16 cellular contexts compared by ENCODE assay signal in the genomic region with DNA sequence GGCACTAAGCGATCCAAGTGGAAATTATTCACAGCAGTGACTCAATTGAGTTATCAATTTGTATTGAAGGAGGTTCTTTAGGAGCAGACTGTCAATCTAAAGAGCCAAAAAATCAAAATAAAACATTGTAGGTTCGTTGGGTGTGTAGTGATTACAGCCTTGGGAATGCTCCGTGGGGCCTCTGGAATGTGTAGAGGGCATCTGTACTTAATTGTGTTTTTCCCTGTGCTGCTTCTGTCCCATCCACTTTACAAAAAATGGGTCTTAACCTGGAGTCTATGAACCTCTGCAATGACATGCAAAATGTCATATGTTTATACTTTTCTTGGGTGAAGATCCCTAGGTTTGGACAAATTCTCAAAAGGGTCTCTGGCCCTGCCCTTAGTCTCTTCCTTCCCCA.
A peak's percentile ranks its signal among the peaks of the same experiment; 100 is the strongest.
DNase-seq lines count a peak whose midpoint lies in the region; ATAC-seq and TF ChIP-seq lines count a peak whose summit lies in the region.
"Had no signal": no experiment of that assay in that cellular context is flagged by ENCODE, and none has a peak within 500 bp of the region (broad histone marks: within the 10 kb centered on the region; RNA-seq: fewer than 3 reads in every experiment).

No MANE protein-coding gene starts in this region.

- H3K4me1 ChIP-seq in SK-N-SH (ENCODE audit: control insufficient read depth in 1 of 2, insufficient read depth in 2 of 2, low read depth in 1 of 2, low read length in 1 of 2) (peaks cover 23 to 74% of the 10 kb centered on the region in 2 experiments), smooth muscle cell (ENCODE audit: low read depth) (peaks cover 45% of the 10 kb centered on the region), MM.1S (ENCODE audit: low read length) (no peaks in the 10 kb centered on the region)

- TF ChIP-seq CTCF in activated CD8-positive, alpha-beta T cell treated with anti-CD3 and anti-CD28 coated beads for 36 hours (IDR thresholded peaks at IDR 0.05), result no peak
- TF ChIP-seq CTCF in SK-N-SH (IDR thresholded peaks at IDR 0.05), result no peak
- no peak for TF ChIP-seq CTCF in smooth muscle cell (IDR thresholded peaks at IDR 0.05; ENCODE audit: borderline replicate concordance, insufficient read depth, poor library complexity, severe bottlenecking)
- TF ChIP-seq CTCF in MM.1S (IDR thresholded peaks at IDR 0.05; ENCODE audit: low read length), result no peak
- no peak for TF ChIP-seq CTCF in GM13976 (IDR thresholded peaks at IDR 0.05; ENCODE audit: borderline replicate concordance, control extremely low read depth, extremely low read depth, insufficient read depth, missing control alignments)

- H3K4me1 Mint-ChIP-seq in activated CD8-positive, alpha-beta T cell treated with anti-CD3 and anti-CD28 coated beads, Interleukin-2, amount 10 ng/mL, durations not matched to agents 7 days and 5 days (ENCODE audit: low read depth), result peaks cover 34% of the 10 kb centered on the region
- peaks cover 37% of the 10 kb centered on the region for H3K4me1 Mint-ChIP-seq in activated CD8-positive, alpha-beta T cell treated with anti-CD3 and anti-CD28 coated beads for 36 hours (ENCODE audit: low read depth)

- H3K4me2 ChIP-seq in SK-N-SH, result peak overlapping the region; percentile 52
- H3K4me2 ChIP-seq in smooth muscle cell, result no peak overlapping the region
- no peak overlapping the region for H3K4me2 ChIP-seq in MM.1S (ENCODE audit: low read depth, low read length)

- H3K4me3 ChIP-seq in SK-N-SH (ENCODE audit: low read depth in 2 of 2, low read length in 1 of 2) (no peak overlapping the region), smooth muscle cell (no peak overlapping the region), MM.1S (ENCODE audit: low read length) (no peak overlapping the region)
- H3K4me3 ChIP-seq: body of pancreas had no signal

- intact Hi-C loops in activated CD8-positive, alpha-beta T cell treated with anti-CD3 and anti-CD28 coated beads for 36 hours (cut with micrococcal nuclease), result no loop called here

- no peaks in the 10 kb centered on the region for H3F3A ChIP-seq in SK-N-SH (replicated peaks; ENCODE audit: insufficient read depth)
- peaks cover 2% of the 10 kb centered on the region for H3F3A ChIP-seq in smooth muscle cell (ENCODE audit: low read depth)
- H3F3A ChIP-seq in MM.1S (ENCODE audit: insufficient read depth, low read length), result no peaks in the 10 kb centered on the region

- DNase-seq in activated CD8-positive, alpha-beta T cell treated with anti-CD3 and anti-CD28 coated beads, Interleukin-2, amount 10 ng/mL, durations not matched to agents 7 days and 5 days, result no peak
- DNase-seq in activated CD8-positive, alpha-beta T cell treated with anti-CD3 and anti-CD28 coated beads for 36 hours, result no peak
- DNase-seq in SK-N-SH (no peak), glomerular visceral epithelial cell (ENCODE audit: extremely low spot score) (peak; percentile 18), smooth muscle cell (lab: John Stamatoyannopoulos, UW; ENCODE audit: unreplicated experiment) (no peak), MM.1S (no peak), GM13976 (ENCODE audit: low spot score) (no peak)
- DNase-seq: activated gamma-delta T cell; body of pancreas; effector memory CD4-positive, alpha-beta T cell; GF-D8; NCI-H1930; NCI-H524 treated with DMSO at 0.1 percent for 48 hours; posterior cingulate gyrus had no signal

- H4K20me1 ChIP-seq in SK-N-SH (ENCODE audit: insufficient read depth) (no peaks in the 10 kb centered on the region), smooth muscle cell (ENCODE audit: low read depth) (no peaks in the 10 kb centered on the region), MM.1S (ENCODE audit: insufficient read depth, low read length) (no peaks in the 10 kb centered on the region)

- H3K9me2 ChIP-seq in SK-N-SH (no peaks in the 10 kb centered on the region), MM.1S (replicated peaks; ENCODE audit: insufficient read depth, low read length) (no peaks in the 10 kb centered on the region)

- TF ChIP-seq EP300 in SK-N-SH (IDR thresholded peaks at IDR 0.05; ENCODE audit: borderline replicate concordance in 1 of 2, low read depth in 1 of 2, low read length in 1 of 2), result no peak; a peak in 1 of 4 replicates

- no peaks in the 10 kb centered on the region for H3K9me3 Mint-ChIP-seq in activated CD8-positive, alpha-beta T cell treated with anti-CD3 and anti-CD28 coated beads, Interleukin-2, amount 10 ng/mL, durations not matched to agents 7 days and 5 days (ENCODE audit: insufficient read depth)
- H3K9me3 Mint-ChIP-seq in activated CD8-positive, alpha-beta T cell treated with anti-CD3 and anti-CD28 coated beads for 36 hours, result no peaks in the 10 kb centered on the region

- no peaks in the 10 kb centered on the region for H3K27me3 Mint-ChIP-seq in activated CD8-positive, alpha-beta T cell treated with anti-CD3 and anti-CD28 coated beads, Interleukin-2, amount 10 ng/mL, durations not matched to agents 7 days and 5 days (ENCODE audit: low read depth)
- H3K27me3 Mint-ChIP-seq in activated CD8-positive, alpha-beta T cell treated with anti-CD3 and anti-CD28 coated beads for 36 hours, result no peaks in the 10 kb centered on the region

- no peak overlapping the region for H3K4me3 Mint-ChIP-seq in activated CD8-positive, alpha-beta T cell treated with anti-CD3 and anti-CD28 coated beads, Interleukin-2, amount 10 ng/mL, durations not matched to agents 7 days and 5 days
- no peak overlapping the region for H3K4me3 Mint-ChIP-seq in activated CD8-positive, alpha-beta T cell treated with anti-CD3 and anti-CD28 coated beads for 36 hours

- WGBS in SK-N-SH (ENCODE audit: low lambda C conversion rate), result 22% methylated on average over 3 of the region's 3 CpGs
- 37% methylated on average over 3 of the region's 3 CpGs for WGBS in smooth muscle cell (ENCODE audit: low lambda C conversion rate)

- H3K79me2 ChIP-seq in SK-N-SH (ENCODE audit: insufficient read depth) (no peaks in the 10 kb centered on the region), smooth muscle cell (ENCODE audit: low read depth) (no peaks in the 10 kb centered on the region), MM.1S (ENCODE audit: low read length) (0 out of 2 replicates have a peak, but pooled peaks cover 5% of the 10 kb centered on the region)

- H3K27ac ChIP-seq in SK-N-SH (ENCODE audit: low read depth in 2 of 2, low read length in 1 of 2) (peak overlapping the region; percentile 55 to 96), smooth muscle cell (ENCODE audit: low read depth) (peak overlapping the region; percentile 63), MM.1S (ENCODE audit: low read length) (no peak overlapping the region)
- H3K27ac ChIP-seq: 22Rv1, body of pancreas had no signal

- H3K27ac Mint-ChIP-seq in activated CD8-positive, alpha-beta T cell treated with anti-CD3 and anti-CD28 coated beads, Interleukin-2, amount 10 ng/mL, durations not matched to agents 7 days and 5 days, result peak overlapping the region; percentile 8
- H3K27ac Mint-ChIP-seq in activated CD8-positive, alpha-beta T cell treated with anti-CD3 and anti-CD28 coated beads for 36 hours, result no peak overlapping the region

- in situ Hi-C loops in GM13976 (cut with MboI; ENCODE audit: low sequenced_read_pairs, unreplicated experiment), result no loop called here

- H3K27me3 ChIP-seq in SK-N-SH (ENCODE audit: insufficient read depth) (no peaks in the 10 kb centered on the region), smooth muscle cell (ENCODE audit: low read depth) (no peaks in the 10 kb centered on the region), MM.1S (replicated peaks; ENCODE audit: insufficient read depth, low read length) (no peaks in the 10 kb centered on the region)
- H3K27me3 ChIP-seq: body of pancreas had no signal

- no peaks in the 10 kb centered on the region for H3K36me3 ChIP-seq in SK-N-SH (replicated peaks in 1 of 2; ENCODE audit: control insufficient read depth in 1 of 2, insufficient read depth in 2 of 2, low read length in 1 of 2)
- H3K36me3 ChIP-seq in smooth muscle cell (ENCODE audit: low read depth), result no peaks in the 10 kb centered on the region
- H3K36me3 ChIP-seq in MM.1S (replicated peaks; ENCODE audit: insufficient read depth, low read length), result no peaks in the 10 kb centered on the region

- POLR2A ChIA-PET in activated CD8-positive, alpha-beta T cell treated with anti-CD3 and anti-CD28 coated beads, Interleukin-2, amount 10 ng/mL, durations not matched to agents 7 days and 5 days (lab: Charles Lee), result no interaction called here
- POLR2A ChIA-PET in activated CD8-positive, alpha-beta T cell treated with anti-CD3 and anti-CD28 coated beads for 36 hours (lab: Charles Lee), result no interaction called here
- POLR2A ChIA-PET in SK-N-SH (lab: Yijun Ruan, JAX), result no interaction called here

- no peak for ATAC-seq in activated CD8-positive, alpha-beta T cell treated with anti-CD3 and anti-CD28 coated beads, Interleukin-2, amount 10 ng/mL, durations not matched to agents 7 days and 5 days
- no peak for ATAC-seq in activated CD8-positive, alpha-beta T cell treated with anti-CD3 and anti-CD28 coated beads for 36 hours
- ATAC-seq in GM19328 (IDR thresholded peaks at IDR 0.05; ENCODE audit: unreplicated experiment), result no peak
- ATAC-seq: body of pancreas had no signal

- CTCF ChIA-PET in activated CD8-positive, alpha-beta T cell treated with anti-CD3 and anti-CD28 coated beads, Interleukin-2, amount 10 ng/mL, durations not matched to agents 7 days and 5 days (lab: Charles Lee), result interaction anchor here (1.4 kb wide), 1 partner anchor 142 kb away, joined by 3 read pairs; no protein-coding TSS in a partner anchor
- CTCF ChIA-PET in activated CD8-positive, alpha-beta T cell treated with anti-CD3 and anti-CD28 coated beads for 36 hours (lab: Charles Lee), result interaction anchor here (2.0 kb wide), 1 partner anchor 142 kb away, joined by 6 read pairs; no protein-coding TSS in a partner anchor
- CTCF ChIA-PET in SK-N-SH (lab: Yijun Ruan, JAX), result no interaction called here

- H3K9me3 ChIP-seq in SK-N-SH, result no peaks in the 10 kb centered on the region
- H3K9me3 ChIP-seq in smooth muscle cell (replicated peaks; ENCODE audit: low read depth), result no peaks in the 10 kb centered on the region
- no peaks in the 10 kb centered on the region for H3K9me3 ChIP-seq in MM.1S (replicated peaks; ENCODE audit: insufficient read depth, low read length)
- H3K9me3 ChIP-seq: body of pancreas had no signal

- peaks cover 23% of the 10 kb centered on the region for H3K36me3 Mint-ChIP-seq in activated CD8-positive, alpha-beta T cell treated with anti-CD3 and anti-CD28 coated beads, Interleukin-2, amount 10 ng/mL, durations not matched to agents 7 days and 5 days (ENCODE audit: low read depth)
- peaks cover 3% of the 10 kb centered on the region for H3K36me3 Mint-ChIP-seq in activated CD8-positive, alpha-beta T cell treated with anti-CD3 and anti-CD28 coated beads for 36 hours (ENCODE audit: low read depth)

- H2AFZ ChIP-seq in SK-N-SH (ENCODE audit: low read depth) (no peak overlapping the region; the same call in 1 of the 2 replicates), smooth muscle cell (ENCODE audit: low read depth) (no peak overlapping the region), MM.1S (ENCODE audit: low read length) (no peak overlapping the region)

- no peak for TF ChIP-seq RAD21 in SK-N-SH (IDR thresholded peaks at IDR 0.05; ENCODE audit: low read length)

- H3K9ac ChIP-seq in SK-N-SH (peak overlapping the region; percentile 24; the same call in 1 of the 2 replicates), smooth muscle cell (ENCODE audit: low read depth) (no peak overlapping the region), MM.1S (ENCODE audit: low read length) (no peak overlapping the region)

TF ChIP-seq in SK-N-SH, 30 proteins besides CTCF, POLR2A, EP300 and RAD21 (continues in another document):
- no peak for TF ChIP-seq RXRA (IDR thresholded peaks at IDR 0.05; ENCODE audit: borderline replicate concordance, low read depth)
